In the genomic region with DNA sequence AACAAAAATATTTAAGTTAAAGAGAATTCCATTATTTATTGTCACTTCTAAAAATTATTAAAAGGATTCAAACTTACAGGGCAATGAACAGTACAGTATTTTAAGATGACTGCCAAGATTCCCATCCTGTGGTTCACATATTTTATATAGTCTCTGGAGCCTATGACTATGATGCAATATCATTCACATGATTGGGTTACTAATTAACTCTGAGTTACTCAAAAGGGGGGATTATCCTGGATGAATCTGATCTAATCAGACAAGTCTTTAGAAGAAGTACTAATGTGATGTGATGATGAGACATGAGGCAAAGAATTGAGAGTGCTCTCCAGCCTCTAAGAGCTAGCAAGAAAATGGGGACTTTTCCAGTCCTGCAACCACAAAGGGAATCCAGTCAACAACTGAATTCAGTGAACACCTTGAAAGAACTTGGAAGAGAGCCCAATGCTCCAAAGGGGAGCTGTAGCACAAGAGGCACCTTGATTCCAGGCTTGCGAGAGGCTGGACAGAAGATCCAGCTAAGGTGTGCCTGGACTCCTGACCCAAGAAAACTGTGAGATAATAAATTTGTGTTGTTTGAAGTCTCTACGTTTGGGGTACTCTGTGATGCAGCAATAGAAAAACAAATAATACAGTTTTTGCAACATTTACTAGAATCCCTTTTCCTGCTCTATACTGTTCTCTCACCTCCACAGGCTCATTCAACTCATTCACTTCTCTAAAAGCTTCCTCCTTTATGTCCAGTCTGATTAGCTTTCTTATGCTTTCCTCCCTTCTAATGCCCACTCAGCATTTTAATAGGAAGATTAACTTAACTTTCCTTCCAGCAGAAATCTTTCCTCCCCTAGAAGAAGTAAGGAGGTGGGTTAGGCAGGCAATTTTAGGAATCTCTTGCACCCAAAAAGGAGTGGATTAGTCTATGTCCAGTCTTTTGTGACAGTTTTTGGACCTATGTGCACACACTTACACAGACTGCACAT, we compare ENCODE assay signal across 16 cellular contexts.
"Had no signal": no experiment of that assay in that cellular context is flagged by ENCODE, and none has a peak within 500 bp of the region (broad histone marks: within the 10 kb centered on the region; RNA-seq: fewer than 3 reads in every experiment).

No MANE protein-coding gene starts in this region.

- H3K4me3 ChIP-seq: body of pancreas, coronary artery, esophagus muscularis mucosa, lower lobe of right lung, neural progenitor cell, psoas muscle had no signal

- H3K9me3 ChIP-seq: body of pancreas, lower lobe of right lung, psoas muscle had no signal

- ATAC-seq: activated T-cell treated with anti-CD3 and anti-CD28 coated beads, Interleukin-2, amount 50 U/mL, for 72 hours; body of pancreas; lower lobe of right lung; psoas muscle had no signal

- H3K4me1 ChIP-seq: body of pancreas, esophagus muscularis mucosa, lower lobe of right lung, neural progenitor cell, psoas muscle had no signal

- H3K27ac ChIP-seq: body of pancreas, coronary artery, esophagus muscularis mucosa, lower lobe of right lung, neural progenitor cell, psoas muscle had no signal

- H3K27me3 ChIP-seq: body of pancreas, esophagus muscularis mucosa, neural progenitor cell had no signal

- H3K36me3 ChIP-seq: esophagus muscularis mucosa, lower lobe of right lung, neural progenitor cell had no signal

- DNase-seq: activated CD4-positive, alpha-beta T cell treated with anti-CD3 and anti-CD28 coated beads, Interleukin-2, amount 10 ng/mL, durations not matched to agents 7 days and 5 days; activated CD8-positive, alpha-beta memory T cell treated with anti-CD3 and anti-CD28 coated beads, Interleukin-2, amount 50 U/mL, for 48 hours; activated gamma-delta T cell treated with Interleukin-2 at 50 U/mL for 16 hours; activated T-cell treated with anti-CD3 and anti-CD28 coated beads, Interleukin-2, amount 50 U/mL, for 72 hours; amniotic stem cell; body of pancreas; central memory CD4-positive, alpha-beta T cell; kidney glomerular epithelial cell; lower lobe of right lung; naive B cell; psoas muscle; stimulated activated CD4-positive, alpha-beta T cell treated with anti-CD3 and anti-CD28 coated beads, Interleukin-12 subunit alpha, Interleukin-12 subunit beta, amount 100 ng/mL, for 4 hours; stimulated activated CD4-positive, alpha-beta T cell treated with anti-CD3 and anti-CD28 coated beads, Interleukin-2, amount 100 ng/mL, for 24 hours had no signal
